Comparison of ENCODE assay signal across 18 cellular contexts in the genomic region with DNA sequence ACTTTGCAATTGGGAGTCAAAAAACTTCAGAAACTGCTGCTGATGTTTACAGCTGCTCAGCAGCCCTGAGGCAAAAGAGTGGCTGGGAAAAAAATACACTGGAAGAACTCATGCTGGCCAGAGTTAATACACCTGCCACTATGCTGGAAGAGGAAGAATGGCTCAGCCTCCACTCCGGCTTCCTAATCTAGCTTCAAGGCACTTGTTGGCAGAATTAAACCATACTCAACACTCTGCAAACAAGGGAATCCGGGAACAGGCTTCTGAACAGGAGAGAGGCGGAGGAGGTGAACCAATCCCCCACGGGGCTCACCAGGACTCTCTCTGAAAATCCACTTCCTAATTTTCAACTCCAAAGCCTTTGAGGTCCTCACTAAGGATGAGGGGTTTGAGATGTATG.
"Had no signal": no experiment of that assay in that cellular context is flagged by ENCODE, and none has a peak within 500 bp of the region (broad histone marks: within the 10 kb centered on the region; RNA-seq: fewer than 3 reads in every experiment).

No MANE protein-coding gene starts in this region.

- H3K27me3 Mint-ChIP-seq: activated CD4-positive, alpha-beta T cell treated with anti-CD3 and anti-CD28 coated beads, Interleukin-2, amount 10 ng/mL, durations not matched to agents 7 days and 5 days had no signal

- H3K4me2 ChIP-seq: neural progenitor cell had no signal

- H3K27ac ChIP-seq: neural progenitor cell, pancreas, upper lobe of left lung had no signal

- H3K4me1 ChIP-seq: pancreas had no signal

- H3K9me3 ChIP-seq: pancreas had no signal

- H3K27me3 ChIP-seq: neural progenitor cell, pancreas, upper lobe of left lung had no signal

- H3K36me3 ChIP-seq: neural progenitor cell, pancreas, upper lobe of left lung had no signal

- DNase-seq: activated CD4-positive, alpha-beta T cell treated with anti-CD3 and anti-CD28 coated beads, Interleukin-2, amount 10 ng/mL, durations not matched to agents 7 days and 5 days; activated CD4-positive, CD25-positive, alpha-beta regulatory T cell; activated T-cell treated with anti-CD3 and anti-CD28 coated beads, Interleukin-2, amount 50 U/mL, for 1 hour; amniotic stem cell; cerebellar nuclear complex; dermis blood vessel endothelial cell; erythroblast; hippocampal formation; pancreas; retina; stimulated activated CD4-positive, alpha-beta T cell treated with anti-CD3 and anti-CD28 coated beads, Interleukin-4, amount 100 ng/mL, for 1 hour; stimulated activated CD8-positive, alpha-beta memory T cell treated with anti-CD3 and anti-CD28 coated beads, Interleukin-4, amount 100 ng/mL, for 48 hours; stimulated activated naive CD8-positive, alpha-beta T cell treated with anti-CD3 and anti-CD28 coated beads, Interleukin-15, Interleukin-2, amounts not matched to agents 100 U/mL and 50 U/mL, for 24 hours had no signal

- H3K4me1 Mint-ChIP-seq: mesothelial cell of epicardium had no signal

- ATAC-seq: activated naive CD4-positive, alpha-beta T cell treated with anti-CD3 and anti-CD28 coated beads, Interleukin-2, amount 50 U/mL, for 72 hours; pancreas; stimulated activated naive CD8-positive, alpha-beta T cell treated with anti-CD3 and anti-CD28 coated beads, Interleukin-15, Interleukin-2, amounts not matched to agents 100 U/mL and 50 U/mL, for 24 hours had no signal

- H3K36me3 Mint-ChIP-seq: brain, mesothelial cell of epicardium, neural progenitor cell had no signal

- H3K4me3 Mint-ChIP-seq: activated CD4-positive, alpha-beta T cell treated with anti-CD3 and anti-CD28 coated beads, Interleukin-2, amount 10 ng/mL, durations not matched to agents 7 days and 5 days; brain; mesothelial cell of epicardium; neural progenitor cell had no signal

- H2AFZ ChIP-seq: neural progenitor cell had no signal

- H3K9ac ChIP-seq: neural progenitor cell had no signal

- H3K27ac Mint-ChIP-seq: brain, mesothelial cell of epicardium, neural progenitor cell had no signal

- H3K4me3 ChIP-seq: neural progenitor cell, pancreas, upper lobe of left lung had no signal
